ENCODE assay signal across 18 cellular contexts in the genomic region with DNA sequence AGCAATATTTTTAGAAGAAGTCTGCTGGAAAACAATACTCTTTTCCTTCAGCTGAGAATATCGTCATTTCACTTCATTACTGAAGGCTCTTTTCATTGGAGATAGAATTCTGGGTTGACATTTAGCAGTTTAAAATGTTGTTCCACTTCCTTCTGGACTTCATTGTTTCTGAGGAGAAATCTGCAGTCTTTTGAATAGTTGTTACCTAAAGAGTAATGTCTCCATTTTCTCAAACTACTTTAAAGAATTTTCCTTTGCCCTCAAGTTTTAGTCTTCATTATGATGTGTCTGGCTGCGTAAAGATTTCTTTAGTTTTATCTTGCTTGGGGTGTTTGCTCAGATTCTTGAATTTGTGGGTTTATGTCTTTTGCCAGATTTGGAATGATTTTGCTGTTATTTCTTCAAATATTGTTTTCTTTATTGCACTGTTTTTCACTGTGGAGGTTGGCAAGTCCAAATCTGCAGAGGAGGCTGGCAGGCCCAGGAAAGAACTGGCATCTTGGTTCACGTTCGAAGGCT.
"Had no signal": no experiment of that assay in that cellular context is flagged by ENCODE, and none has a peak within 500 bp of the region (broad histone marks: within the 10 kb centered on the region; RNA-seq: fewer than 3 reads in every experiment).

No MANE protein-coding gene starts in this region.

- H3K4me1 ChIP-seq: body of pancreas, pancreas, thyroid gland, vagina had no signal

- DNase-seq: activated CD4-positive, alpha-beta T cell treated with anti-CD3 and anti-CD28 coated beads for 1 hour; activated gamma-delta T cell treated with Interleukin-2 at 50 U/mL for 16 hours; activated T-cell treated with anti-CD3 and anti-CD28 coated beads, Interleukin-2, amount 50 U/mL, for 4 hours; amniotic stem cell; body of pancreas; cerebellar nuclear complex; dermis blood vessel endothelial cell; endodermal cell; hippocampal formation; kidney glomerular epithelial cell; retina; small intestine; T-helper 9 cell; thyroid gland had no signal

- H3K27ac ChIP-seq: body of pancreas, pancreas, thyroid gland, vagina had no signal

- H3K9me3 ChIP-seq: body of pancreas, pancreas, thyroid gland had no signal

- H3K36me3 ChIP-seq: pancreas, thyroid gland, vagina had no signal

- ATAC-seq: activated T-cell treated with anti-CD3 and anti-CD28 coated beads, Interleukin-2, amount 50 U/mL, for 4 hours; body of pancreas; pancreas; stimulated activated effector memory CD8-positive, alpha-beta T cell treated with anti-CD3 and anti-CD28 coated beads, Interleukin-12 subunit alpha, Interleukin-12 subunit beta, amount 100 ng/mL, for 72 hours had no signal

- H3K27ac Mint-ChIP-seq: endodermal cell; stimulated activated effector memory CD8-positive, alpha-beta T cell treated with anti-CD3 and anti-CD28 coated beads, Interleukin-12 subunit alpha, Interleukin-12 subunit beta, amount 100 ng/mL, for 72 hours had no signal

- H3K4me3 ChIP-seq: body of pancreas, pancreas, thyroid gland, vagina had no signal

- H3K4me1 Mint-ChIP-seq: endodermal cell, neural crest cell had no signal

- H3K4me3 Mint-ChIP-seq: activated T-cell treated with anti-CD3 and anti-CD28 coated beads, Interleukin-2, amount 50 U/mL, for 4 hours; endodermal cell; neural crest cell; stimulated activated effector memory CD8-positive, alpha-beta T cell treated with anti-CD3 and anti-CD28 coated beads, Interleukin-12 subunit alpha, Interleukin-12 subunit beta, amount 100 ng/mL, for 72 hours had no signal

- H3K36me3 Mint-ChIP-seq: stimulated activated effector memory CD8-positive, alpha-beta T cell treated with anti-CD3 and anti-CD28 coated beads, Interleukin-12 subunit alpha, Interleukin-12 subunit beta, amount 100 ng/mL, for 72 hours had no signal

- H3K27me3 ChIP-seq: body of pancreas, pancreas, thyroid gland, vagina had no signal
